ENCODE assay signal across 17 cellular contexts in the genomic region with DNA sequence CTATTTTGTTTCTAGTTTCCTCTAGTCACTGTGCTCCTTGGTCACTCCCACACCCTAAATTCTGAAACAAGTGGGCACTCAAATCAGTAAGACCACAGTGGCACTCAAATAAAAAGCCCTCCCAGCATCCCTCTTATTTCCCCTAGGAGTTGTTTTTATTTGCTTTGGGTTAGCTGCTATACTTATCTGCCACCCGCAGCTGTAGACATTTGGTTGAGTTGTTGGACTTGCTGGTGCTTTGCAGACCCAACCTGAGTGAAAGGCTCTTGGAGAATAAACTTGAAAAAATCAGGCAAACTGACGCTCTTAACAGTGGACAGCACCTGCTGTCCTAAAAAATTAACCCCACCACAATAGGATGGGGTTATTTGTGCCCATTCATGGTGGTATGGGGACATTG.
DNase-seq lines count a peak whose midpoint lies in the region; ATAC-seq and TF ChIP-seq lines count a peak whose summit lies in the region.
"Had no signal": no experiment of that assay in that cellular context is flagged by ENCODE, and none has a peak within 500 bp of the region (broad histone marks: within the 10 kb centered on the region; RNA-seq: fewer than 3 reads in every experiment).

No MANE protein-coding gene starts in this region.

- no peaks in the 10 kb centered on the region for H3K9me3 ChIP-seq in right cardiac atrium (ENCODE audit: control insufficient read depth, low read length)
- H3K9me3 ChIP-seq: SJSA1 had no signal

- intact Hi-C loops in right cardiac atrium (cut with DNase I), result no loop called here

- 47% methylated on average over 2 of the region's 2 CpGs for WGBS in right cardiac atrium

- H3K4me1 ChIP-seq in right cardiac atrium (ENCODE audit: control insufficient read depth, insufficient read depth, low read length), result no peaks in the 10 kb centered on the region
- H3K4me1 ChIP-seq: BLaER1 treated with 17β-estradiol and CSF1 and Interleukin-3, amounts not matched to agents 10 nM and 100 nM; SJSA1 had no signal

- H3K27ac ChIP-seq in right cardiac atrium (ENCODE audit: low read length), result no peak overlapping the region
- H3K27ac ChIP-seq: 22Rv1; BLaER1 treated with 17β-estradiol and CSF1 and Interleukin-3, amounts not matched to agents 10 nM and 100 nM; SJSA1 had no signal

- H3K4me3 ChIP-seq in right cardiac atrium (ENCODE audit: low read length), result no peak overlapping the region
- H3K4me3 ChIP-seq: BLaER1 treated with 17β-estradiol and CSF1 and Interleukin-3, amounts not matched to agents 10 nM and 100 nM; GM12878; SJSA1 had no signal

- DNase-seq in AG08396 (ENCODE audit: low spot score) (peak; percentile 22), GM20000 (ENCODE audit: low spot score) (peak; percentile 47), cerebellum (ENCODE audit: low spot score) (peak; percentile 9), iPS-NIHi11 (ENCODE audit: low spot score) (peak; percentile 20), right cardiac atrium (no peak), amygdala (lab: John Stamatoyannopoulos, UW) (no peak), left lobe of liver (ENCODE audit: low spot score) (no peak)
- DNase-seq: DMS153, MV-4-11, NCI-H1694, NCI-H345, NCI-H69 had no signal

- no peak for TF ChIP-seq CTCF in GM20000 (IDR thresholded peaks at IDR 0.05; ENCODE audit: extremely low read depth, missing control alignments)

- H3K27me3 ChIP-seq in right cardiac atrium (ENCODE audit: control insufficient read depth, insufficient read depth), result no peaks in the 10 kb centered on the region
- H3K27me3 ChIP-seq: BLaER1 treated with 17β-estradiol and CSF1 and Interleukin-3, amounts not matched to agents 10 nM and 100 nM; SJSA1 had no signal

- ATAC-seq in right cardiac atrium, result no peak
- ATAC-seq in HG03025 (IDR thresholded peaks at IDR 0.05; ENCODE audit: low FRiP score, unreplicated experiment), result no peak
- no peak for ATAC-seq in left lobe of liver
- ATAC-seq: GM12878 had no signal

Comparison
In these comparisons a context has a peak if more than half of its experiments do, and no peak if none do; other contexts are left out.
1. DNase-seq: peak in AG08396 (single experiment), GM20000 (single experiment), cerebellum (single experiment) and iPS-NIHi11 (single experiment); none in right cardiac atrium (0 of 3), amygdala (0 of 56) and left lobe of liver (single experiment).